ENCODE assay signal across 8 cellular contexts in the genomic region with DNA sequence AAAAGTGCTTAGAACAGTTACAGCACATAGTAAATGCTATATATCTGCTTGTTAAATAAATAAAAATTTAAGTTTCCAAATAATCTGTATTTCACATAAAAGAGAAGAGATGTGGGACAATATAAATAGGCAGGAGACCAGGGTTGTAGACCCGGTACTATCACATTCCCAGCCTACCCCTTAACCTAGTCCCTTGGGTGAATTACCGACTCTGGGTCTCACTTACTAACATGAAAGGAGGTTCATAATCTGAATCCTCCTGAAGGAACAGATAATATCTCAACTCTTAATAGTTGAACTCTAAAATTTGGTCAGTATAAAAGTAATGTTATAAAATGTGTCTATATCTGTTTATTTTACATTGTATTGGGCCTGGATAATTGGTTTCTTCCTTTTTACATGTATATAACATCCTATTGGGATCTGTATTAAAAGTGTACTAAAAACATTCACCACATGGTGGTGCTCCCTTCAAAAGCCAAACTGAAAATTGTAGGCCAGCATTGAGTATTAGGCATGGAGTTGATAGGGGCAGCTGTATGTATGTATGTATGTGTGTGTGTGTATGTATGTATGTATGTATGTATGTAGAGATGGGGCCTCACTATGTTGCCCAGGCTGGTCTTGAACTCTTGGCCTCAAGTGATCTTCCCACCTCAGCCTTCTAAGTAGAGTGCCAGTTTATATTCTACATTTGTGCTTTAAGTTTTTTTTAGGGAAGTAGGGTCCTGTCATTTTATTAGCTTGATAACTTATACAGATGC.
DNase-seq lines count a peak whose midpoint lies in the region; ATAC-seq, FAIRE-seq and TF ChIP-seq lines count a peak whose summit lies in the region.

No MANE protein-coding gene starts in this region.

- no peaks in the 10 kb centered on the region for H3K9me3 ChIP-seq in Loucy (ENCODE audit: insufficient read depth, low read depth, low read length)
- H3K9me3 ChIP-seq in RWPE2 (ENCODE audit: severe bottlenecking): peaks cover 22% of the 10 kb centered on the region

- H3K4me1 ChIP-seq in Loucy (ENCODE audit: insufficient read depth, low read length, poor library complexity, severe bottlenecking) (peaks cover 9% of the 10 kb centered on the region), RWPE2 (ENCODE audit: insufficient read depth, poor library complexity, severe bottlenecking) (no peaks in the 10 kb centered on the region)

- H3K27ac ChIP-seq in RWPE2 (ENCODE audit: poor library complexity, severe bottlenecking): no peak overlapping the region

- H3K4me2 ChIP-seq in Loucy (ENCODE audit: low read depth, low read length, poor library complexity, severe bottlenecking): no peak overlapping the region

- no peak overlapping the region for H2AFZ ChIP-seq in Loucy (ENCODE audit: low read length)

- DNase-seq in SIG-M5 treated with dmso at 0.1 percent for 504 hours (lab: John Stamatoyannopoulos, UW; ENCODE audit: unreplicated experiment) (peak; percentile 65), SIG-M5 (lab: John Stamatoyannopoulos, UW) (no peak), RWPE2 (ENCODE audit: low spot score) (no peak), midbrain (lab: John Stamatoyannopoulos, UW) (peak; percentile 71)
- no peak for DNase-seq in activated CD8-positive, alpha-beta memory T cell treated with anti-CD3 and anti-CD28 coated beads, Interleukin-2, amount 50 U/mL, for 48 hours

- no peaks in the 10 kb centered on the region for H3K79me2 ChIP-seq in Loucy (ENCODE audit: insufficient read depth, low read length)

- H3K9ac ChIP-seq in Loucy (ENCODE audit: low read depth, low read length, poor library complexity, severe bottlenecking): no peak overlapping the region

- H3K9me2 ChIP-seq in Loucy (replicated peaks; ENCODE audit: low read depth, low read length): no peaks in the 10 kb centered on the region

- H3K36me3 ChIP-seq in Loucy (ENCODE audit: insufficient read depth, low read length): no peaks in the 10 kb centered on the region
- H3K36me3 ChIP-seq in RWPE2 (ENCODE audit: low read depth): no peaks in the 10 kb centered on the region

- H4K20me1 ChIP-seq in Loucy (ENCODE audit: insufficient read depth, low read length, poor library complexity, severe bottlenecking): no peaks in the 10 kb centered on the region

- FAIRE-seq in endometrium (lab: Jason Lieb, UNC): peak; percentile 76

- peak; percentile 80 for ATAC-seq in RWPE2 (ENCODE audit: low read depth)
- no peak for ATAC-seq in GM18498 (IDR thresholded peaks at IDR 0.05; ENCODE audit: unreplicated experiment)

- TF ChIP-seq CTCF in Loucy (conservative IDR thresholded peaks at IDR 0.05; ENCODE audit: low read length) (peak; percentile 58), RWPE2 (IDR thresholded peaks at IDR 0.05; ENCODE audit: poor library complexity, severe bottlenecking) (peak; percentile 88)

- H3K27me3 ChIP-seq in Loucy (ENCODE audit: insufficient read depth, low read length, poor library complexity, severe bottlenecking): no peaks in the 10 kb centered on the region
- H3K27me3 ChIP-seq in RWPE2 (ENCODE audit: insufficient read depth, poor library complexity, severe bottlenecking): no peaks in the 10 kb centered on the region

- no peaks in the 10 kb centered on the region for H3F3A ChIP-seq in Loucy (ENCODE audit: low read depth)

- H3K4me3 ChIP-seq in Loucy (ENCODE audit: low read length, poor library complexity, severe bottlenecking) (no peak overlapping the region), RWPE2 (ENCODE audit: severe bottlenecking) (no peak overlapping the region)

Comparison
In these comparisons a context has a peak if more than half of its experiments do, and no peak if none do; other contexts are left out.
1. DNase-seq: peak in SIG-M5 treated with dmso at 0.1 percent for 504 hours (single experiment) and midbrain (single experiment); none in SIG-M5 (single experiment), RWPE2 (single experiment) and activated CD8-positive, alpha-beta memory T cell treated with anti-CD3 and anti-CD28 coated beads, Interleukin-2, amount 50 U/mL, for 48 hours (single experiment).